22 cellular contexts compared by ENCODE assay signal in genomic region chr5:15577831-15578230, GRCh38.
"Had no signal": no experiment of that assay in that cellular context is flagged by ENCODE, and none has a peak within 500 bp of the region (broad histone marks: within the 10 kb centered on the region; RNA-seq: fewer than 3 reads in every experiment).

No MANE protein-coding gene starts in this region.

- H3K27me3 Mint-ChIP-seq: naive B cell had no signal

- H3K27ac ChIP-seq: colonic mucosa, dorsolateral prefrontal cortex, epithelial cell of prostate, esophagus squamous epithelium, gastroesophageal sphincter, lower lobe of right lung, parathyroid adenoma, prostate gland, right lobe of liver, stomach had no signal

- H3K4me3 Mint-ChIP-seq: naive B cell, nephron progenitor cell had no signal

- DNase-seq: caudate nucleus; colonic mucosa; dorsolateral prefrontal cortex; effector CD8-positive, alpha-beta T cell; esophagus squamous epithelium; foreskin fibroblast; hippocampal formation; kidney glomerular epithelial cell; lower lobe of right lung; mesenchymal stem cell; midbrain; naive B cell; nephron progenitor cell; right lobe of liver; stimulated activated CD4-positive, alpha-beta T cell treated with anti-CD3 and anti-CD28 coated beads, Interleukin-4, amount 100 ng/mL, for 4 hours; stimulated activated naive CD4-positive, alpha-beta T cell; stomach; trophoblast cell had no signal

- H3K4me1 ChIP-seq: colonic mucosa, lower lobe of right lung, parathyroid adenoma, prostate gland had no signal

- H3K9me3 ChIP-seq: colonic mucosa, esophagus squamous epithelium, gastroesophageal sphincter, lower lobe of right lung, prostate gland, right lobe of liver, stomach had no signal

- ATAC-seq: gastroesophageal sphincter, lower lobe of right lung had no signal

- H3K27me3 ChIP-seq: colonic mucosa, dorsolateral prefrontal cortex, esophagus squamous epithelium, gastroesophageal sphincter, right lobe of liver, stomach had no signal

- H3K4me3 ChIP-seq: colonic mucosa, dorsolateral prefrontal cortex, esophagus squamous epithelium, gastroesophageal sphincter, lower lobe of right lung, prostate gland, right lobe of liver, stomach had no signal

- H3K27ac Mint-ChIP-seq: nephron progenitor cell had no signal

- H3K4me1 Mint-ChIP-seq: naive B cell had no signal

- H3K36me3 Mint-ChIP-seq: naive B cell had no signal
